In genomic region chr11:61281581-61282250, GRCh38 we compare ENCODE assay signal across 9 cellular contexts.
DNase-seq lines count a peak whose midpoint lies in the region; ATAC-seq and TF ChIP-seq lines count a peak whose summit lies in the region.
"Had no signal": no experiment of that assay in that cellular context is flagged by ENCODE, and none has a peak within 500 bp of the region (broad histone marks: within the 10 kb centered on the region; RNA-seq: fewer than 3 reads in every experiment).

No MANE protein-coding gene starts in this region.

- H3K4me3 ChIP-seq in RWPE2 (ENCODE audit: severe bottlenecking) (peak overlapping the region; percentile 15), rectal smooth muscle tissue (ENCODE audit: low read length) (peak overlapping the region; percentile 44)

- no peak overlapping the region for H3K9ac ChIP-seq in rectal smooth muscle tissue (ENCODE audit: low read length)

- in situ Hi-C loops in GM13977 (cut with MboI; ENCODE audit: low pct_unique_long_range_greater_than_20kb, low sequenced_read_pairs, unreplicated experiment) = no loop called here

- no peak for TF ChIP-seq POLR2A in erythroblast (IDR thresholded peaks at IDR 0.05; ENCODE audit: low read length)

- TF ChIP-seq CTCF in GM13977 (IDR thresholded peaks at IDR 0.05; ENCODE audit: extremely low read depth, insufficient read depth, missing control alignments) (no peak), RWPE2 (IDR thresholded peaks at IDR 0.05; ENCODE audit: poor library complexity, severe bottlenecking) (no peak)

- H3K9me3 ChIP-seq in RWPE2 (ENCODE audit: severe bottlenecking) = no peaks in the 10 kb centered on the region

- H3K4me1 ChIP-seq in RWPE2 (ENCODE audit: insufficient read depth, poor library complexity, severe bottlenecking) (peaks cover 6% of the 10 kb centered on the region), rectal smooth muscle tissue (ENCODE audit: control insufficient read depth, insufficient read depth, low read length) (no peaks in the 10 kb centered on the region)

- H3K36me3 ChIP-seq in RWPE2 (ENCODE audit: low read depth) = no peaks in the 10 kb centered on the region
- H3K36me3 ChIP-seq in rectal smooth muscle tissue (ENCODE audit: control insufficient read depth, insufficient read depth, low read length) = no peaks in the 10 kb centered on the region

- ATAC-seq in RWPE2 (ENCODE audit: low read depth) = peak; percentile 73
- no peak for ATAC-seq in HG03432 (IDR thresholded peaks at IDR 0.05; ENCODE audit: unreplicated experiment)
- no peak for ATAC-seq in HG03460 (IDR thresholded peaks at IDR 0.05; ENCODE audit: unreplicated experiment)

- peak; percentile 52 for DNase-seq in GM13977 (ENCODE audit: low spot score)
- DNase-seq in RWPE2 (ENCODE audit: low spot score) = no peak
- DNase-seq in erythroblast (lab: John Stamatoyannopoulos, UW) = peak; percentile 79 to 89
- DNase-seq in DMS153 treated with DMSO at 0.1 percent for 48 hours (lab: John Stamatoyannopoulos, UW; ENCODE audit: unreplicated experiment) = no peak
- no peak for DNase-seq in NK-92 (lab: John Stamatoyannopoulos, UW; ENCODE audit: unreplicated experiment)

- H3K27me3 ChIP-seq in RWPE2 (ENCODE audit: insufficient read depth, poor library complexity, severe bottlenecking) = no peaks in the 10 kb centered on the region
- no peaks in the 10 kb centered on the region for H3K27me3 ChIP-seq in rectal smooth muscle tissue (ENCODE audit: control insufficient read depth, insufficient read depth, low read length)

- H3K27ac ChIP-seq in RWPE2 (ENCODE audit: poor library complexity, severe bottlenecking) = no peak overlapping the region
- no peak overlapping the region for H3K27ac ChIP-seq in rectal smooth muscle tissue (ENCODE audit: low read depth, low read length)
- H3K27ac ChIP-seq: HL-60 had no signal

Comparison
In these comparisons a context has a peak if more than half of its experiments do, and no peak if none do; other contexts are left out.
1. DNase-seq: peak in GM13977 (single experiment) and erythroblast (2 of 2); none in RWPE2 (single experiment), DMS153 treated with DMSO at 0.1 percent for 48 hours (single experiment) and NK-92 (single experiment).